In the genomic region with DNA sequence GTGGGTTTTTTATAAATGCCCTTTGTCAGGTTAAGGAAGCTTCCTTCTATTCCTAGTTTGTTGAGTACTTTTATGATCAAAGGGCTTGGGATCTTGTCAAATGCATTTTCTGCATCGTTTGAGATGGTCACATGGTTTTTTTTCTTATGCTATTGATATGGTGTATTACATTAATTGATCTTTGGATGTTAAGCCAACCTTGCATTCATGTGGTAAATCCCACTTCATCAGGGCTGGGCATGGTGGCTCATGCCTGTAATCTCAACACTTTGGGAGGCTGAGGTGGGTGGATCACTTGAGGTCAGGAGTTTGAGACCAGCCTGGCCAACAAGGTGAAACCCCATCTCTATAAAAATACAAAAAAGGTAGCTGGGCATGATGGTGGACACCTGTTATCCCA, we compare ENCODE assay signal across 7 cellular contexts.
"Had no signal": no experiment of that assay in that cellular context is flagged by ENCODE, and none has a peak within 500 bp of the region (broad histone marks: within the 10 kb centered on the region; RNA-seq: fewer than 3 reads in every experiment).

No MANE protein-coding gene starts in this region.

- H3K4me3 ChIP-seq: GM23338 had no signal

- FAIRE-seq: H1, H54, HTR-8/SVneo had no signal

- H2AFZ ChIP-seq: GM23338 had no signal

- DNase-seq: H9, HCEC 1CT, IMR-90 had no signal

- H3K4me3 Mint-ChIP-seq: GM23338, H9 had no signal

- ATAC-seq: GM23338 had no signal

- H3K9me3 Mint-ChIP-seq: GM23338 had no signal

- H3K4me2 ChIP-seq: GM23338 had no signal
